In the genomic region with DNA sequence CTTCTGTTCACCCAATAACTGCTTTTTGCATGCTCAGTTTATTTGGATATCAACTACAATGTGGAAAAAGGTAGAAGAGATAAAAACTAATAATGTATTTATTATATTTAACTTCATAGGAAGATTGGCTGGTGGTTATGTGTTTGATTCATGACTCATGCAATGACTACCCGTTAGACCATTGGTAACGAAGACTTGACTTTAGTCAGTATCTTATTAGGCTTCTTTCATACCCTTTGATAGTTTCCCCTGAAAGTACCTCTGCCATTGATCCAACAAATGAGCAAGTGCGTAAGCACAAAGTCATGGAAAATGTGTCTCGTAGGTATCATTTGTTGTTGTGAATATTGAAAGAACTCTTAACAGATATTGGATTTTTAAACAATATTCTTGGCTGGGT, we compare ENCODE assay signal across 23 cellular contexts.
A peak's percentile ranks its signal among the peaks of the same experiment; 100 is the strongest.
DNase-seq lines count a peak whose midpoint lies in the region; ATAC-seq and TF ChIP-seq lines count a peak whose summit lies in the region.
"Had no signal": no experiment of that assay in that cellular context is flagged by ENCODE, and none has a peak within 500 bp of the region (broad histone marks: within the 10 kb centered on the region; RNA-seq: fewer than 3 reads in every experiment).

No MANE protein-coding gene starts in this region.

- no peaks in the 10 kb centered on the region for H3K36me3 Mint-ChIP-seq in activated naive CD8-positive, alpha-beta T cell treated with anti-CD3 and anti-CD28 coated beads, Interleukin-2, amount 50 U/mL, for 24 hours (ENCODE audit: low read depth)
- H3K36me3 Mint-ChIP-seq in activated naive CD8-positive, alpha-beta T cell treated with anti-CD3 and anti-CD28 coated beads for 36 hours = no peaks in the 10 kb centered on the region
- H3K36me3 Mint-ChIP-seq: CD4-positive, CD25-positive, alpha-beta regulatory T cell had no signal

- intact Hi-C loops in dorsolateral prefrontal cortex (cut with DNase I) = loop anchor here in 1 of 2 donors (10.0 kb wide), 1 partner anchor 128 kb away; no protein-coding TSS in a partner anchor

- no peaks in the 10 kb centered on the region for H3K9me3 ChIP-seq in effector memory CD4-positive, alpha-beta T cell (ENCODE audit: control insufficient read depth, low read length)
- H3K9me3 ChIP-seq: BLaER1 had no signal

- peaks cover 9% of the 10 kb centered on the region for H3K27me3 Mint-ChIP-seq in activated naive CD8-positive, alpha-beta T cell treated with anti-CD3 and anti-CD28 coated beads, Interleukin-2, amount 50 U/mL, for 24 hours
- H3K27me3 Mint-ChIP-seq in activated naive CD8-positive, alpha-beta T cell treated with anti-CD3 and anti-CD28 coated beads for 36 hours = peaks cover 20% of the 10 kb centered on the region
- H3K27me3 Mint-ChIP-seq: B cell had no signal

- no peak for TF ChIP-seq CTCF in dorsolateral prefrontal cortex (IDR thresholded peaks at IDR 0.05 in 54 of 56, conservative IDR thresholded peaks at IDR 0.05 in 2 of 56; ENCODE audit: low read depth in 1 of 56, partially characterized antibody in 56 of 56)

- no peak for DNase-seq in activated CD4-positive, CD25-positive, alpha-beta regulatory T cell treated with anti-CD3 and anti-CD28 coated beads, Interleukin-2, amount 50 U/mL, for 72 hours
- DNase-seq in activated naive CD8-positive, alpha-beta T cell treated with anti-CD3 and anti-CD28 coated beads, Interleukin-2, amount 50 U/mL, for 24 hours = no peak
- DNase-seq in activated naive CD8-positive, alpha-beta T cell treated with anti-CD3 and anti-CD28 coated beads for 36 hours = no peak
- no peak for DNase-seq in dorsolateral prefrontal cortex
- DNase-seq in effector memory CD4-positive, alpha-beta T cell = no peak
- DNase-seq: CD4-positive, CD25-positive, alpha-beta regulatory T cell; CD8-positive, alpha-beta memory T cell; DMS 273 treated with DMSO at 0.1 percent for 48 hours; DMS79; EL; GDM1; H9; HFFc6 had no signal

- no peaks in the 10 kb centered on the region for H3K36me3 ChIP-seq in effector memory CD4-positive, alpha-beta T cell (ENCODE audit: control insufficient read depth, insufficient read depth, low read length)
- H3K36me3 ChIP-seq: BLaER1 had no signal

- no peaks in the 10 kb centered on the region for H3K9me3 Mint-ChIP-seq in activated naive CD8-positive, alpha-beta T cell treated with anti-CD3 and anti-CD28 coated beads, Interleukin-2, amount 50 U/mL, for 24 hours
- no peaks in the 10 kb centered on the region for H3K9me3 Mint-ChIP-seq in activated naive CD8-positive, alpha-beta T cell treated with anti-CD3 and anti-CD28 coated beads for 36 hours
- H3K9me3 Mint-ChIP-seq: CD8-positive, alpha-beta memory T cell; GM23338; H9; HFFc6 had no signal

- H3K27me3 ChIP-seq in dorsolateral prefrontal cortex = no peaks in the 10 kb centered on the region
- H3K27me3 ChIP-seq in effector memory CD4-positive, alpha-beta T cell (replicated peaks; ENCODE audit: control insufficient read depth, insufficient read depth, low read length, poor library complexity, severe bottlenecking) = no peaks in the 10 kb centered on the region
- H3K27me3 ChIP-seq: BLaER1 had no signal

- no peak overlapping the region for H3K4me3 Mint-ChIP-seq in activated naive CD8-positive, alpha-beta T cell treated with anti-CD3 and anti-CD28 coated beads, Interleukin-2, amount 50 U/mL, for 24 hours
- no peak overlapping the region for H3K4me3 Mint-ChIP-seq in activated naive CD8-positive, alpha-beta T cell treated with anti-CD3 and anti-CD28 coated beads for 36 hours
- H3K4me3 Mint-ChIP-seq: B cell; CD4-positive, CD25-positive, alpha-beta regulatory T cell; CD8-positive, alpha-beta memory T cell; GM23338; H9; HFFc6 had no signal

- peaks cover 4% of the 10 kb centered on the region for H3K4me1 Mint-ChIP-seq in activated naive CD8-positive, alpha-beta T cell treated with anti-CD3 and anti-CD28 coated beads, Interleukin-2, amount 50 U/mL, for 24 hours
- peaks cover 4% of the 10 kb centered on the region for H3K4me1 Mint-ChIP-seq in activated naive CD8-positive, alpha-beta T cell treated with anti-CD3 and anti-CD28 coated beads for 36 hours
- H3K4me1 Mint-ChIP-seq: B cell; CD4-positive, CD25-positive, alpha-beta regulatory T cell had no signal

- ATAC-seq in activated CD4-positive, CD25-positive, alpha-beta regulatory T cell treated with anti-CD3 and anti-CD28 coated beads, Interleukin-2, amount 50 U/mL, for 24 hours = peak; percentile 69 to 79
- peak; percentile 40 for ATAC-seq in activated naive CD8-positive, alpha-beta T cell treated with anti-CD3 and anti-CD28 coated beads, Interleukin-2, amount 50 U/mL, for 24 hours
- no peak for ATAC-seq in GM21528 (IDR thresholded peaks at IDR 0.05; ENCODE audit: low FRiP score, unreplicated experiment)
- ATAC-seq in HG03039 (IDR thresholded peaks at IDR 0.05; ENCODE audit: unreplicated experiment) = no peak
- ATAC-seq: GM12878, GM23338, HCT116 had no signal

- H3K4me3 ChIP-seq in dorsolateral prefrontal cortex = no peak overlapping the region
- no peak overlapping the region for H3K4me3 ChIP-seq in effector memory CD4-positive, alpha-beta T cell (ENCODE audit: insufficient read depth, low read depth, low read length, poor library complexity, severe bottlenecking)
- H3K4me3 ChIP-seq: BLaER1, GM12878, GM23338 had no signal

- peak overlapping the region in 47 of 59 donors; percentile 2 to 86 (median 62) for H3K27ac ChIP-seq in dorsolateral prefrontal cortex
- H3K27ac ChIP-seq in effector memory CD4-positive, alpha-beta T cell (ENCODE audit: insufficient read depth, low read length, poor library complexity, severe bottlenecking) = no peak overlapping the region
- H3K27ac ChIP-seq: 22Rv1, BLaER1, C4-2B had no signal

- H3K27ac Mint-ChIP-seq in activated naive CD8-positive, alpha-beta T cell treated with anti-CD3 and anti-CD28 coated beads, Interleukin-2, amount 50 U/mL, for 24 hours = no peak overlapping the region
- H3K27ac Mint-ChIP-seq in activated naive CD8-positive, alpha-beta T cell treated with anti-CD3 and anti-CD28 coated beads for 36 hours = no peak overlapping the region
- H3K27ac Mint-ChIP-seq: B cell; CD4-positive, CD25-positive, alpha-beta regulatory T cell; GM23338; H9; HFFc6 had no signal

- no peaks in the 10 kb centered on the region for H3K4me1 ChIP-seq in effector memory CD4-positive, alpha-beta T cell (ENCODE audit: control insufficient read depth, insufficient read depth, low read length, poor library complexity, severe bottlenecking)
- H3K4me1 ChIP-seq: BLaER1 had no signal

Comparison
In these comparisons a context has a peak if more than half of its experiments do, and no peak if none do; other contexts are left out.
1. ATAC-seq: peak in activated CD4-positive, CD25-positive, alpha-beta regulatory T cell treated with anti-CD3 and anti-CD28 coated beads, Interleukin-2, amount 50 U/mL, for 24 hours (2 of 2) and activated naive CD8-positive, alpha-beta T cell treated with anti-CD3 and anti-CD28 coated beads, Interleukin-2, amount 50 U/mL, for 24 hours (single experiment); none in GM21528 (single experiment) and HG03039 (single experiment).